Comparison of ENCODE assay signal across 10 cellular contexts in genomic region chr1:161374373-161374772, GRCh38. TPM values are rescaled to one million over a fixed set of nuclear protein-coding genes. Genes with fewer than 3 reads are reported as not detected.
DNase-seq lines count a peak whose midpoint lies in the region; ATAC-seq, FAIRE-seq and TF ChIP-seq lines count a peak whose summit lies in the region.
"Had no signal": no experiment of that assay in that cellular context is flagged by ENCODE, and none has a peak within 500 bp of the region (broad histone marks: within the 10 kb centered on the region; RNA-seq: fewer than 3 reads in every experiment).

No MANE protein-coding gene starts in this region.

- peak; percentile 11 for TF ChIP-seq CTCF in AG09309 (IDR thresholded peaks at IDR 0.05; ENCODE audit: control insufficient read depth, insufficient read depth, low read depth, low read length, missing control alignments)
- TF ChIP-seq CTCF in fibroblast of villous mesenchyme (IDR thresholded peaks at IDR 0.05; ENCODE audit: insufficient read depth, low read depth, low read length), result peak; percentile 33

- H3K4me3 ChIP-seq in AG09309 (ENCODE audit: control insufficient read depth, low read depth, low read length) (no peak overlapping the region), fibroblast of villous mesenchyme (ENCODE audit: low read depth, low read length) (no peak overlapping the region)

- no peak for TF ChIP-seq POLR2A in GM12891 (IDR thresholded peaks at IDR 0.05; ENCODE audit: low read depth, low read length)

- ATAC-seq in GM18907 (IDR thresholded peaks at IDR 0.05; ENCODE audit: unreplicated experiment) (no peak), HG02798 (IDR thresholded peaks at IDR 0.05; ENCODE audit: poor library complexity, unreplicated experiment) (no peak), GM21515 (IDR thresholded peaks at IDR 0.05; ENCODE audit: unreplicated experiment) (no peak), GM18498 (IDR thresholded peaks at IDR 0.05; ENCODE audit: unreplicated experiment) (no peak)

- peak; percentile 35 for FAIRE-seq in GM12891 (lab: Jason Lieb, UNC)

- DNase-seq in AG09309 (ENCODE audit: low read depth), result no peak
- no peak for DNase-seq in GM12891 (ENCODE audit: insufficient read length, low spot score)
- peak; percentile 31 for DNase-seq in RPMI8226
- DNase-seq in fibroblast of villous mesenchyme (ENCODE audit: low read depth), result peak; percentile 14
- DNase-seq: aorta, NCI-H748 treated with DMSO at 0.1 percent for 48 hours had no signal

TF ChIP-seq in GM12891, 5 proteins besides CTCF, POLR2A, EP300 and RAD21:
- TF ChIP-seq SPI1 (IDR thresholded peaks at IDR 0.05; ENCODE audit: low read depth, low read length), result no peak
- TF ChIP-seq POU2F2 (IDR thresholded peaks at IDR 0.05; ENCODE audit: low read depth, low read length), result no peak
- no peak for TF ChIP-seq POLR2AphosphoS5 (IDR thresholded peaks at IDR 0.05; ENCODE audit: low read depth, low read length)
- TF ChIP-seq PAX5 (IDR thresholded peaks at IDR 0.05; ENCODE audit: insufficient read depth, low read length, severe bottlenecking), result no peak

RNA-seq across cellular contexts. Expression of gene CFAP126, which starts 6.7 kb away (rescaled TPM):
- polyA plus RNA-seq in GM12891 (2012; ENCODE audit: low read depth, missing spikeins), result not detected
- total RNA-seq in fibroblast of villous mesenchyme, result not detected in 2 replicates
- total RNA-seq: aorta had no signal
- polyA plus RNA-seq: aorta had no signal

Comparison
In these comparisons a context has a peak if more than half of its experiments do, and no peak if none do; other contexts are left out.
1. DNase-seq: peak in RPMI8226 (single experiment) and fibroblast of villous mesenchyme (single experiment); none in AG09309 (single experiment) and GM12891 (single experiment).